In the genomic region with DNA sequence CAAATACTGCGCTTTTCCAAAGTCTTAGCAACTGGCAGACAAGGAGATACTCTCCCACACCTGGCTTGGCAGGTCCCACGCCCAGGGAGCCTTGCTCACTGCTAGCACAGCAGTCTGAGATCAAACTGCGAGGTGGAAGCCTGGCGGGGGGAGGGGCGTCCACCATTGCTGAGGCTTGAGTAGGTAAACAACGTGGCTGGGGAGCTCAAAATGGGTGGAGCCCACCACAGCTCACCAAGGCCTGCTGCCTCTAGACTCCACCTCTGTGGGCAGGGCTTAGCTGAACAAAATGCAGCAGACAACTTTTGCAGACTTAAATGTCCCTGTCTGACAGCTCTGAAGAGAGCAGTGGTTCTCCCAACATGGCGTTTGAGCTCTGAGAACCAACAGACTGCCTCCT, we compare ENCODE assay signal across 1 cellular context.
TF ChIP-seq lines count a peak whose summit lies in the region.

No MANE protein-coding gene starts in this region.

TF ChIP-seq in GM23338, 12 proteins besides CTCF, POLR2A, EP300 and RAD21:
- TF ChIP-seq ETS1 (IDR thresholded peaks at IDR 0.05) (no peak), NANOG (IDR thresholded peaks at IDR 0.05; ENCODE audit: borderline replicate concordance) (no peak), EZH2 (IDR thresholded peaks at IDR 0.05; ENCODE audit: low read depth, unreplicated experiment) (no peak), CREB1 (CRISPR knock-in tag; IDR thresholded peaks at IDR 0.05; ENCODE audit: low read depth) (no peak), STAT1 (IDR thresholded peaks at IDR 0.05; ENCODE audit: unreplicated experiment) (no peak), EZH2phosphoT487 (IDR thresholded peaks at IDR 0.05; ENCODE audit: unreplicated experiment) (no peak), ZNF331 (CRISPR knock-in tag; IDR thresholded peaks at IDR 0.05; ENCODE audit: low read depth) (no peak), POLR2AphosphoS5 (IDR thresholded peaks at IDR 0.05; ENCODE audit: low read depth) (no peak), ZNF462 (CRISPR knock-in tag; IDR thresholded peaks at IDR 0.05) (no peak), JUNB (IDR thresholded peaks at IDR 0.05; ENCODE audit: unreplicated experiment) (no peak), ZNF114 (CRISPR knock-in tag; IDR thresholded peaks at IDR 0.05) (no peak)
- TF ChIP-seq, protein P1, sequence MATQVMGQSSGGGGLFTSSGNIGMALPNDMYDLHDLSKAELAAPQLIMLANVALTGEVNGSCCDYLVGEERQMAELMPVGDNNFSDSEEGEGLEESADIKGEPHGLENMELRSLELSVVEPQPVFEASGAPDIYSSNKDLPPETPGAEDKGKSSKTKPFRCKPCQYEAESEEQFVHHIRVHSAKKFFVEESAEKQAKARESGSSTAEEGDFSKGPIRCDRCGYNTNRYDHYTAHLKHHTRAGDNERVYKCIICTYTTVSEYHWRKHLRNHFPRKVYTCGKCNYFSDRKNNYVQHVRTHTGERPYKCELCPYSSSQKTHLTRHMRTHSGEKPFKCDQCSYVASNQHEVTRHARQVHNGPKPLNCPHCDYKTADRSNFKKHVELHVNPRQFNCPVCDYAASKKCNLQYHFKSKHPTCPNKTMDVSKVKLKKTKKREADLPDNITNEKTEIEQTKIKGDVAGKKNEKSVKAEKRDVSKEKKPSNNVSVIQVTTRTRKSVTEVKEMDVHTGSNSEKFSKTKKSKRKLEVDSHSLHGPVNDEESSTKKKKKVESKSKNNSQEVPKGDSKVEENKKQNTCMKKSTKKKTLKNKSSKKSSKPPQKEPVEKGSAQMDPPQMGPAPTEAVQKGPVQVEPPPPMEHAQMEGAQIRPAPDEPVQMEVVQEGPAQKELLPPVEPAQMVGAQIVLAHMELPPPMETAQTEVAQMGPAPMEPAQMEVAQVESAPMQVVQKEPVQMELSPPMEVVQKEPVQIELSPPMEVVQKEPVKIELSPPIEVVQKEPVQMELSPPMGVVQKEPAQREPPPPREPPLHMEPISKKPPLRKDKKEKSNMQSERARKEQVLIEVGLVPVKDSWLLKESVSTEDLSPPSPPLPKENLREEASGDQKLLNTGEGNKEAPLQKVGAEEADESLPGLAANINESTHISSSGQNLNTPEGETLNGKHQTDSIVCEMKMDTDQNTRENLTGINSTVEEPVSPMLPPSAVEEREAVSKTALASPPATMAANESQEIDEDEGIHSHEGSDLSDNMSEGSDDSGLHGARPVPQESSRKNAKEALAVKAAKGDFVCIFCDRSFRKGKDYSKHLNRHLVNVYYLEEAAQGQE (IDR thresholded peaks at IDR 0.05; ENCODE audit: unreplicated experiment): no peak
TF ChIP-seq in GM23338: peak in this region for 0.
